In the genomic region with DNA sequence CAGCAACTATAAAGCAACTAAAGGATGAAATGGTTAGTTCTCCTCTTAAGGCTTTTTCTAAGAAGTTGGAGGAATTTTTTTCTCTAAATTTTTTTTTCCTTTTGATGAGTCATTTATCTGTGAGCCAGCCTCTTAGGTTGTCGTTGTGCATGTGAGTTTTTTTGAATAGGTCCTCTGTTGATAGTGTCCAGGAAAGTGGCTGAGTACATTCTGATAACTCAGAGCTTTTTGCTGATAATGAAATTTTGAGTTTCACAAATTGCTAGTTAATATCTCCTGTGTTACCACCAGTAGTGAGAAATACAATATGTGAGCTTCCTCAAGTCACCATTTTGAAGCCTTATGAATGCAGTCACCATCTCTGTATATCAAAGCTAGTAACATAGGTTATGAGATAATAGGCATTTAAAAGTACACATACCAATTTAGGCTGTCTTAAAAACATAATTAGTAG, we compare ENCODE assay signal across 21 cellular contexts. TPM values are rescaled to one million over a fixed set of nuclear protein-coding genes. Genes with fewer than 3 reads are reported as not detected.
DNase-seq lines count a peak whose midpoint lies in the region; ATAC-seq and TF ChIP-seq lines count a peak whose summit lies in the region.
"Had no signal": no experiment of that assay in that cellular context is flagged by ENCODE, and none has a peak within 500 bp of the region (broad histone marks: within the 10 kb centered on the region; RNA-seq: fewer than 3 reads in every experiment).

No MANE protein-coding gene starts in this region.

- no peak for TF ChIP-seq CTCF in AG10803 (conservative IDR thresholded peaks at IDR 0.05; ENCODE audit: low read length)

- ATAC-seq in HG02884 (IDR thresholded peaks at IDR 0.05; ENCODE audit: unreplicated experiment) = no peak
- ATAC-seq: naive thymus-derived CD4-positive, alpha-beta T cell; stimulated activated naive B cell treated with anti-CD40 and anti-IgM and Interleukin-4, amounts not matched to agents 10 μg/mL and 1 μg/mL and 100 μg/mL, for 72 hours had no signal

- H3K4me3 ChIP-seq in AG10803 (ENCODE audit: low read length) = no peak overlapping the region
- H3K4me3 ChIP-seq: lung, prostate gland, upper lobe of left lung had no signal

- DNase-seq in AG10803 (ENCODE audit: low read depth) (peak; percentile 22), LHCN-M2 (ENCODE audit: low read depth) (peak; percentile 31), amniotic epithelial cell (ENCODE audit: low read depth) (peak; percentile 13), foreskin melanocyte (peak; percentile 64), NCI-H187 treated with DMSO at 0.1 percent for 48 hours (lab: John Stamatoyannopoulos, UW) (no peak), occipital lobe (lab: John Stamatoyannopoulos, UW) (no peak), NCI-H510A (lab: John Stamatoyannopoulos, UW) (no peak)
- DNase-seq: activated CD4-positive, alpha-beta T cell treated with anti-CD3 and anti-CD28 coated beads, Interleukin-2, amount 10 ng/mL, durations not matched to agents 7 days and 5 days; Caco-2; effector CD8-positive, alpha-beta T cell; H7; immature natural killer cell; naive thymus-derived CD4-positive, alpha-beta T cell; NCI-H446; stimulated activated naive B cell treated with anti-CD40 and anti-IgM and Interleukin-4, amounts not matched to agents 10 μg/mL and 1 μg/mL and 100 μg/mL, for 72 hours; T1000; upper lobe of left lung had no signal

RNA-seq across cellular contexts. Expression of gene LXN, which starts 7.1 kb away (rescaled TPM):
- total RNA-seq in LHCN-M2 (2014; rRNA removed) (not detected in 2 replicates), occipital lobe (10.5 TPM)
- not detected for polyA plus RNA-seq in LHCN-M2 (2012)
- total RNA-seq: Caco-2 had no signal

RNA-seq across cellular contexts. Expression of gene GFM1, which starts 35.2 kb away (rescaled TPM):
- total RNA-seq in LHCN-M2 (2014; rRNA removed) (58.2 and 75.2 TPM in 2 replicates), occipital lobe (74.9 TPM)
- polyA plus RNA-seq in LHCN-M2 (2012) = 14.1 TPM

RNA-seq across cellular contexts. Expression of gene RARRES1, which starts 52.7 kb away (rescaled TPM):
- total RNA-seq in LHCN-M2 (2014; rRNA removed) (0.26 and 0.34 TPM in 2 replicates), occipital lobe (1.4 TPM)
- 0.26 TPM for polyA plus RNA-seq in LHCN-M2 (2012)
- total RNA-seq: activated CD4-positive, alpha-beta T cell treated with anti-CD3 and anti-CD28 coated beads, Interleukin-2, amount 10 ng/mL, durations not matched to agents 7 days and 5 days; H7; MCF 10A; naive thymus-derived CD4-positive, alpha-beta T cell had no signal
- polyA plus RNA-seq: immature natural killer cell; naive thymus-derived CD4-positive, alpha-beta T cell had no signal

Comparison
In these comparisons a context has a peak if more than half of its experiments do, and no peak if none do; other contexts are left out.
1. DNase-seq: peak in AG10803 (single experiment), LHCN-M2 (single experiment), amniotic epithelial cell (single experiment) and foreskin melanocyte (single experiment); none in NCI-H187 treated with DMSO at 0.1 percent for 48 hours (single experiment), occipital lobe (single experiment) and NCI-H510A (single experiment).
2. RNA of gene LXN, which starts 7.1 kb away (total RNA-seq): 10.5 TPM in occipital lobe (single experiment); not detected in LHCN-M2; every median in the first group is over 10 times any median in the second.